ENCODE assay signal across 10 cellular contexts in the genomic region with DNA sequence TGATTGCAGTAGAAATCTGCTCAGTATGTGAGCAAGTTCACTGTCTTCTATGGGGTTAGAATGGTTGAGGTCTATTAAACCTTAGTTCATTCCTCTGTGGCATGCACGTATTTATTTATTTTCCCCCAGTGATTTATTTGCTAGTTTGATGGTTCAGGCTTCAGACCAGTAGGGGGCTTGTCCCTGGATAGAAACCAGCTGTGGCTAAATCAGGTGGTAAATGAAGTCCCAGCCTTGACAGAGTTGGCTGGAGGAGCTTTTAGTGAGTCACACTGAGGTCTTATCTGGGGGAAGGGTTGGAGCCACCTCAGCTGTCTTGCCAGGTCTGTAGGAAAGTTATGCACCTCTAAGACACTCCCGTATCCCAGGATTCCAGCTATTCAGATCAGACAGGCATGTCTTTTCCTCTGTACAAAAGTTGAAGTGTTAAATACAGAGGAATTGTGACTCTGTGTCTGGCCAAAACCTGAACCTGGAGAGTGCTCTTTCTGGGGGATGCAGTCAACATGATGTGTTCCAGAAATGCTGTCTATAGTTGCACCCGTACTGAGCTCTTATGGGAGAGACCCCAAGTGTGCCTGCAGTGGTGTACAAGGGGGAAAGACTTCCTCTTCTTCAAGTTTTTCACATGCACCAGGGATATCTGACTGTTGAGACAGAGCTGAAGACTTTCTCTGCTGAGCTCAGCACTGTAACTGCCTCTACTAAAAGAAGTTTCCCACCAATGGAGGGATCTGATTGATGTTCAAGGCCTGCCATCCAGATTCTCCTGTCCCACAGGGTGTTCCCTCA.
DNase-seq lines count a peak whose midpoint lies in the region; ATAC-seq and TF ChIP-seq lines count a peak whose summit lies in the region.
"Had no signal": no experiment of that assay in that cellular context is flagged by ENCODE, and none has a peak within 500 bp of the region (broad histone marks: within the 10 kb centered on the region; RNA-seq: fewer than 3 reads in every experiment).

No MANE protein-coding gene starts in this region.

- TF ChIP-seq CTCF in SU-DHL-6 (IDR thresholded peaks at IDR 0.05; ENCODE audit: insufficient read depth, low read length, poor library complexity, severe bottlenecking): peak; percentile 84
- no peak for TF ChIP-seq CTCF in brain microvascular endothelial cell (IDR thresholded peaks at IDR 0.05; ENCODE audit: low read depth, low read length, missing control alignments)

- no peaks in the 10 kb centered on the region for H3K9me3 ChIP-seq in SU-DHL-6 (ENCODE audit: insufficient read depth, low read length)

- peak overlapping the region; percentile 68 to 96 (median 90) for H3K27ac Mint-ChIP-seq in naive B cell

- peak; percentile 53 for DNase-seq in DMS53 (lab: John Stamatoyannopoulos, UW)
- DNase-seq in DMS53 treated with DMSO at 0.1 percent for 48 hours (lab: John Stamatoyannopoulos, UW; ENCODE audit: unreplicated experiment): no peak
- DNase-seq in HT1080 (ENCODE audit: low read depth): peak; percentile 39
- DNase-seq in naive B cell: peak; percentile 36
- no peak for DNase-seq in brain microvascular endothelial cell
- no peak for DNase-seq in NCI-H2029 treated with DMSO at 0.1 percent for 48 hours (lab: John Stamatoyannopoulos, UW)
- DNase-seq: activated CD8-positive, alpha-beta memory T cell treated with anti-CD3 and anti-CD28 coated beads, Interleukin-2, amount 50 U/mL, for 4 hours had no signal

- peak overlapping the region; percentile 98 for H3K4me2 ChIP-seq in SU-DHL-6 (ENCODE audit: low read depth, low read length, poor library complexity, severe bottlenecking)

- H3K36me3 ChIP-seq in SU-DHL-6 (ENCODE audit: low read length) (no peaks in the 10 kb centered on the region), brain microvascular endothelial cell (replicated peaks) (no peaks in the 10 kb centered on the region)

- peaks cover 71 to 81% (median 73%) of the 10 kb centered on the region in 3 donors for H3K4me1 Mint-ChIP-seq in naive B cell

- peak overlapping the region; percentile 87 for H3K9ac ChIP-seq in SU-DHL-6 (ENCODE audit: low read length)

- peaks cover 4% of the 10 kb centered on the region in 2 donors for H3K36me3 Mint-ChIP-seq in naive B cell
- H3K36me3 Mint-ChIP-seq: immature natural killer cell had no signal

- H3K4me3 ChIP-seq in SU-DHL-6 (ENCODE audit: insufficient read depth, low read length, poor library complexity, severe bottlenecking): peak overlapping the region; percentile 67
- H3K4me3 ChIP-seq in brain microvascular endothelial cell (ENCODE audit: low read depth, low read length): no peak overlapping the region

- peak overlapping the region; percentile 61 to 100 (median 92) for H3K4me3 Mint-ChIP-seq in naive B cell
- H3K4me3 Mint-ChIP-seq: immature natural killer cell had no signal

- in situ Hi-C loops in brain microvascular endothelial cell (cut with HindIII; ENCODE audit: low pct_ligation_motif_present, low sequenced_read_pairs): no loop called here

- peaks cover 63% of the 10 kb centered on the region for H3K79me2 ChIP-seq in SU-DHL-6 (ENCODE audit: insufficient read depth, low read length)

- no peaks in the 10 kb centered on the region for H3K27me3 Mint-ChIP-seq in naive B cell

- no peaks in the 10 kb centered on the region for H3K9me3 Mint-ChIP-seq in naive B cell
- H3K9me3 Mint-ChIP-seq: immature natural killer cell had no signal

- peaks cover 87% of the 10 kb centered on the region for H3F3A ChIP-seq in SU-DHL-6 (ENCODE audit: insufficient read depth)

- no peaks in the 10 kb centered on the region for H3K27me3 ChIP-seq in SU-DHL-6 (ENCODE audit: low read length)
- no peaks in the 10 kb centered on the region for H3K27me3 ChIP-seq in brain microvascular endothelial cell (replicated peaks)

- no peaks in the 10 kb centered on the region for H4K20me1 ChIP-seq in SU-DHL-6 (ENCODE audit: low read depth, low read length)

- no peak for ATAC-seq in naive B cell (ENCODE audit: low read depth in 2 of 2)
- no peak for ATAC-seq in HG02973 (IDR thresholded peaks at IDR 0.05; ENCODE audit: unreplicated experiment)

- no peaks in the 10 kb centered on the region for H3K9me2 ChIP-seq in SU-DHL-6 (replicated peaks; ENCODE audit: insufficient read depth, low read length)

- H2AFZ ChIP-seq in SU-DHL-6 (ENCODE audit: low read depth, low read length, severe bottlenecking): no peak overlapping the region

- peak overlapping the region; percentile 89 for H3K27ac ChIP-seq in SU-DHL-6 (ENCODE audit: low read depth, low read length)
- H3K27ac ChIP-seq in brain microvascular endothelial cell: no peak overlapping the region

Comparison
In these comparisons a context has a peak if more than half of its experiments do, and no peak if none do; other contexts are left out.
1. DNase-seq: peak in DMS53 (single experiment), HT1080 (single experiment) and naive B cell (single experiment); none in DMS53 treated with DMSO at 0.1 percent for 48 hours (single experiment), brain microvascular endothelial cell (single experiment) and NCI-H2029 treated with DMSO at 0.1 percent for 48 hours (single experiment).